11 cellular contexts compared by ENCODE assay signal in the genomic region with DNA sequence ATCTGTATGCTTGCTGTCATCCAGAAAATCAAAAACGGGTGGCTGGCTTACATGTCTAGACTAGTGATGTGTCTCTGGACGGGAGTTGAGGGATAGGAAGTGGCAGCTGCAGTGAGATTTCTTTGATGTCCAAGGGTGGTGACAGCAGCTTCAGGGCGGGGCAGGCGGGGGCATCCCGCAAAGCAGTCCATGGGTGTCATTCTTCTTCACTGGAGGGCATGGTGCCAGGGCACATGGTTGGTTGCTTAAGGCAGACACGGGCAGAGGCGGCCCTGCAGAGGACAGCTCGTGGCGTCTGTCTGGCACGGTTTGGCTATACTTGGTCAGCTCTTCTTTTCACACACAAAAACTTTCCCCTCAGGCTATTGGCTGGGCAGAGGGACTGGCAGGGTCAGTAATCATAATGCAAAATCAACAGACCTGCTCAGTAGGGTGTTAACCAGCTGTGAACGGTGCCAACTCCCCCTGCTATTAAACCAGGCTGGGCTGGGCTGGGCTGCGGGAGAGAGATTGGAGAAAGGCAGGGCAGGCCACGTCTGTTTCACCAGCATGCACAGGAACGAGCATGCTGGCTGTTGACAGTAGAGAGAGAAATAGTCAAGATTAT.
DNase-seq lines count a peak whose midpoint lies in the region; ATAC-seq and TF ChIP-seq lines count a peak whose summit lies in the region.
"Had no signal": no experiment of that assay in that cellular context is flagged by ENCODE, and none has a peak within 500 bp of the region (broad histone marks: within the 10 kb centered on the region; RNA-seq: fewer than 3 reads in every experiment).

No MANE protein-coding gene starts in this region.

- H3K79me1 ChIP-seq in mesendoderm (ENCODE audit: low read length), result no peaks in the 10 kb centered on the region

- no peak overlapping the region for H4K5ac ChIP-seq in mesendoderm (ENCODE audit: low read length)

- H2AK5ac ChIP-seq in mesendoderm (ENCODE audit: low read length), result no peak overlapping the region

- no peak overlapping the region for H3K18ac ChIP-seq in mesendoderm (ENCODE audit: low read length)

- H3K23ac ChIP-seq in mesendoderm (ENCODE audit: low read length), result no peak overlapping the region

- DNase-seq in NCI-H510A treated with DMSO at 0.1 percent for 48 hours (lab: John Stamatoyannopoulos, UW) (peak; percentile 6), NCI-H510A (lab: John Stamatoyannopoulos, UW) (no peak), caudate nucleus (lab: John Stamatoyannopoulos, UW) (peak in 40 of 61 donors; percentile 0 to 74 (median 18)), right lobe of liver (peak in 2 of 3 donors; percentile 14 to 44), MV-4-11 (lab: John Stamatoyannopoulos, UW) (no peak), mesendoderm (no peak)
- no peak for DNase-seq in activated naive CD4-positive, alpha-beta T cell treated with anti-CD3 and anti-CD28 coated beads, Interleukin-2, amount 50 U/mL, for 16 hours
- DNase-seq: amniotic stem cell, NCI-H524 treated with DMSO at 0.1 percent for 48 hours had no signal

- no peak overlapping the region for H3K4me3 ChIP-seq in right lobe of liver
- H3K4me3 ChIP-seq in mesendoderm (ENCODE audit: low read length), result no peak overlapping the region

- H3K27ac ChIP-seq in caudate nucleus (ENCODE audit: low read depth, low read length) (no peak overlapping the region), right lobe of liver (no peak overlapping the region), mesendoderm (ENCODE audit: low read depth, low read length) (no peak overlapping the region)

- intact Hi-C loops in right lobe of liver (cut with DNase I), result no loop called here

- H3K56ac ChIP-seq in mesendoderm (ENCODE audit: low read length), result no peak overlapping the region

- no peaks in the 10 kb centered on the region for H3K9me3 ChIP-seq in right lobe of liver

- WGBS in right lobe of liver (ENCODE audit: insufficient coverage, low coverage, low lambda C conversion rate, missing lambda C conversion rate), result 48% methylated on average over 7 of the region's 14 CpGs
- no CpG with 5 or more reads among the region's 14 CpGs for WGBS in mesendoderm (ENCODE audit: extremely low coverage, insufficient coverage, low lambda C conversion rate)

- no peak overlapping the region for H2BK15ac ChIP-seq in mesendoderm (replicated peaks; ENCODE audit: low read depth)

- ATAC-seq in right lobe of liver (no peak), HG02759 (IDR thresholded peaks at IDR 0.05; ENCODE audit: unreplicated experiment) (no peak)
- ATAC-seq: WTC11 had no signal

- no peak overlapping the region for H3K4ac ChIP-seq in mesendoderm (ENCODE audit: low read depth, low read length)

- H2BK120ac ChIP-seq in mesendoderm (ENCODE audit: low read depth, low read length), result no peak overlapping the region

- no peaks in the 10 kb centered on the region for H3K79me2 ChIP-seq in mesendoderm (ENCODE audit: control insufficient read depth, insufficient read depth, low read length)

- TF ChIP-seq POLR2A in right lobe of liver (IDR thresholded peaks at IDR 0.05), result no peak

- H3K36me3 ChIP-seq in right lobe of liver, result no peaks in the 10 kb centered on the region
- no peaks in the 10 kb centered on the region for H3K36me3 ChIP-seq in mesendoderm (ENCODE audit: control insufficient read depth, insufficient read depth, low read length)

- H3K4me1 ChIP-seq in right lobe of liver, result no peaks in the 10 kb centered on the region
- H3K4me1 ChIP-seq in mesendoderm (ENCODE audit: control insufficient read depth, low read depth, low read length), result peaks cover 2% of the 10 kb centered on the region

- H2BK5ac ChIP-seq in mesendoderm (ENCODE audit: low read length), result no peak overlapping the region

- H3K9ac ChIP-seq in mesendoderm (ENCODE audit: low read length), result no peak overlapping the region

- H3K4me2 ChIP-seq in mesendoderm (ENCODE audit: low read length), result no peak overlapping the region

- no peaks in the 10 kb centered on the region for H3K27me3 ChIP-seq in right lobe of liver
- H3K27me3 ChIP-seq in mesendoderm (ENCODE audit: insufficient read depth, low read length, poor library complexity), result no peaks in the 10 kb centered on the region

- no peak for TF ChIP-seq CTCF in right lobe of liver (IDR thresholded peaks at IDR 0.05)

- no peak overlapping the region for H4K8ac ChIP-seq in mesendoderm (ENCODE audit: low read depth, low read length)

Comparison
In these comparisons a context has a peak if more than half of its experiments do, and no peak if none do; other contexts are left out.
1. DNase-seq: peak in NCI-H510A treated with DMSO at 0.1 percent for 48 hours (single experiment), caudate nucleus (40 of 61) and right lobe of liver (2 of 3); none in NCI-H510A (single experiment), MV-4-11 (single experiment), mesendoderm (single experiment) and activated naive CD4-positive, alpha-beta T cell treated with anti-CD3 and anti-CD28 coated beads, Interleukin-2, amount 50 U/mL, for 16 hours (single experiment).